ENCODE assay signal across 9 cellular contexts in the genomic region with DNA sequence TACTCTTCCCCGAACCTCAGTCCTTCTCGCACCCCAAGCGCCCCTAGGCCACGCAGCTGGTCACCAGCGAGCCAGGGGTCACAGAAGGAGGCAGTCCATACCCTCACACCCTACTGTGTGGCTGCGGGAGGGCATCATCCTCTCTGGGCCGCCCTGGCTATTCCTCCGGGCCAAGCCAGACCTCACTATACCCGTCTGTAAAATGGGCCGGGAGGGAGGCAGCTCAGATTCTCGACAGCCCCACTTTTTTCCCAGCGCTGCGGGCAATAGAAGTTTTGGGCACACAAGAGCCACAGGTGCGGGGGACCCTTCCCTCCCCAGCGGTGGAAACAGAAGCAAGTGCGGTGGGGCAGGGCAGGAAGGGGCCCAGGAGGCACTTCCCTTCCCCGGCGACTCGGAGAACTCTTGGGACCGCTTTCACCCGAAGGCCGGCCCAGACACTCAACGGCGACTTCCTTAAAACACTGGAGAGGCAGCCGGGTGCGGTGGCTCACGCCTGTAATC. TPM values are rescaled to one million over a fixed set of nuclear protein-coding genes. Genes with fewer than 3 reads are reported as not detected.
DNase-seq lines count a peak whose midpoint lies in the region; ATAC-seq and TF ChIP-seq lines count a peak whose summit lies in the region.
"Had no signal": no experiment of that assay in that cellular context is flagged by ENCODE, and none has a peak within 500 bp of the region (broad histone marks: within the 10 kb centered on the region; RNA-seq: fewer than 3 reads in every experiment).

No MANE protein-coding gene starts in this region.

- H3K9me3 Mint-ChIP-seq in HFFc6: no peaks in the 10 kb centered on the region
- H3K9me3 Mint-ChIP-seq in nephron progenitor cell: peaks cover 6% of the 10 kb centered on the region

- no peak for TF ChIP-seq CTCF in HFFc6 (IDR thresholded peaks at IDR 0.05)
- no peak for TF ChIP-seq CTCF in foreskin fibroblast (IDR thresholded peaks at IDR 0.05; ENCODE audit: low read depth, low read length)
- no peak for TF ChIP-seq CTCF in nephron progenitor cell (IDR thresholded peaks at IDR 0.05)

- DNase-seq in HFFc6: no peak
- DNase-seq in T-helper 17 cell: no peak
- no peak for DNase-seq in foreskin fibroblast
- DNase-seq in stimulated activated CD8-positive, alpha-beta memory T cell treated with anti-CD3 and anti-CD28 coated beads, Interleukin-4, amount 100 ng/mL, for 48 hours: peak; percentile 41
- no peak for DNase-seq in NCI-H1105 (lab: John Stamatoyannopoulos, UW)
- DNase-seq in NCI-H1417 (lab: John Stamatoyannopoulos, UW): no peak
- DNase-seq in nephron progenitor cell: no peak
- DNase-seq in NCI-H2171 (lab: John Stamatoyannopoulos, UW): no peak
- DNase-seq: activated CD4-positive, alpha-beta T cell treated with anti-CD3 and anti-CD28 coated beads for 4 hours had no signal

- H3K4me1 Mint-ChIP-seq in HFFc6 (ENCODE audit: low read depth) (peaks cover 15% of the 10 kb centered on the region), T-helper 17 cell (peaks cover 25% of the 10 kb centered on the region), nephron progenitor cell (peaks cover 13% of the 10 kb centered on the region)

- H3K4me3 Mint-ChIP-seq in HFFc6 (peak overlapping the region; percentile 87; the same call in 1 of the 2 replicates), T-helper 17 cell (peak overlapping the region; percentile 94), nephron progenitor cell (no peak overlapping the region)

- no peak for ATAC-seq in T-helper 17 cell

- H3K4me3 ChIP-seq in foreskin fibroblast (ENCODE audit: low read depth in 1 of 2, low read length in 2 of 2): peak overlapping the region; percentile 67 to 73

- H3K27me3 Mint-ChIP-seq in HFFc6 (ENCODE audit: insufficient read depth) (peaks cover 3% of the 10 kb centered on the region), T-helper 17 cell (no peaks in the 10 kb centered on the region), nephron progenitor cell (ENCODE audit: low read depth, poor library complexity) (peaks cover 49% of the 10 kb centered on the region)

- H3K27ac Mint-ChIP-seq in HFFc6 (no peak overlapping the region), T-helper 17 cell (peak overlapping the region; percentile 99), nephron progenitor cell (no peak overlapping the region)

- no peaks in the 10 kb centered on the region for H3K36me3 Mint-ChIP-seq in HFFc6 (ENCODE audit: low read depth)
- H3K36me3 Mint-ChIP-seq in T-helper 17 cell (ENCODE audit: low read depth): peaks cover 2% of the 10 kb centered on the region
- H3K36me3 Mint-ChIP-seq in nephron progenitor cell (ENCODE audit: low read depth): peaks cover 5% of the 10 kb centered on the region

- H3K9me3 ChIP-seq in T-helper 17 cell (ENCODE audit: control insufficient read depth, low read length, poor library complexity, severe bottlenecking): no peaks in the 10 kb centered on the region

RNA-seq across cellular contexts. Expression of gene ARRDC2, which starts 5.6 kb away (rescaled TPM):
- 1 to 10 TPM; 5.3 to 8.1 (median 7.0) TPM for total RNA-seq in HFFc6 (2021; fragmentation: NEBNext Ultra II Directional; extraction: Animal tissue kit (Norgen Biotek cat#: 25700))
- total RNA-seq in T-helper 17 cell: 100 to 1,000 TPM; 165 to 166 TPM

RNA-seq across cellular contexts. Expression of gene KCNN1, which starts 35.5 kb away (rescaled TPM):
- not detected for total RNA-seq in HFFc6 (2021; fragmentation: NEBNext Ultra II Directional; extraction: Animal tissue kit (Norgen Biotek cat#: 25700))
- not detected for total RNA-seq in T-helper 17 cell

Comparison
In these comparisons a context has a peak if more than half of its experiments do, and no peak if none do; other contexts are left out.
1. RNA of gene ARRDC2, which starts 5.6 kb away (total RNA-seq): 165 to 166 TPM in T-helper 17 cell; 5.3 to 8.1 TPM in HFFc6; every median in the first group is over 10 times any median in the second.